25 cellular contexts compared by ENCODE assay signal in the genomic region with DNA sequence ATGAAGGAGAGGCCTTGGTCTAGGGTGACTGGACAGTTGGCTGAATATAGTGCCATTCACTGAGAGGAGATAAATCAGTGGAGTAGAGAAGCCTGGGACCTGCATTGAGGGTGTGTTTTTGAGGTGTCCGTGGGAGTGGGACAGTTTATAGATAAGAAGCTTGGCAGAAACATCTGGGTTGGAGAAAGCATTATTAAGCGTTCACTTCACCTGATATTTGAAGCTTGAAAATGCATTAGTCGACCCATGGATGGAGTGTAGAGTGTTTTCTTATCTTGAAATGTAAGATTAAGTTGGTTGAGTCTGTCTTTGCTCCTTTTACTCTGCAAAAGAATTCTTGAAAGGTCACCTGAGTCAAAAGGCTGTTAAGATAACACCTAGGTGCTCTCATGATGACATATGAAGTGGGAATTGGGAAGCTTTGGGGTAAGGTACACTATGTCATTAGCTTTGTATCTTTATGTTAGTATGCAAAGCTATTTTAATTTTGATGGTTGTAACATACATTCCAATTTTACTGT.
"Had no signal": no experiment of that assay in that cellular context is flagged by ENCODE, and none has a peak within 500 bp of the region (broad histone marks: within the 10 kb centered on the region; RNA-seq: fewer than 3 reads in every experiment).

No MANE protein-coding gene starts in this region.

- H3K27ac ChIP-seq: coronary artery, esophagus squamous epithelium, pancreas, thoracic aorta, vagina had no signal

- H3K36me3 ChIP-seq: esophagus squamous epithelium, heart right ventricle, pancreas, thoracic aorta, transverse colon, vagina had no signal

- H3K9me3 ChIP-seq: esophagus squamous epithelium, heart right ventricle, pancreas, thoracic aorta, transverse colon, vagina had no signal

- FAIRE-seq: endometrium, pancreas had no signal

- DNase-seq: dermis blood vessel endothelial cell; effector memory CD4-positive, alpha-beta T cell; erythroblast; esophagus squamous epithelium; foreskin melanocyte; glutamatergic neuron; heart right ventricle; hypothalamus; immature natural killer cell; islet precursor cell; kidney glomerular epithelial cell; mesenchymal stem cell; midbrain; naive thymus-derived CD4-positive, alpha-beta T cell; occipital lobe; pancreas; stimulated activated CD4-positive, alpha-beta T cell treated with anti-CD3 and anti-CD28 coated beads, Interleukin-2, amount 100 ng/mL, for 48 hours; stimulated activated naive B cell treated with anti-CD40 and anti-IgM and Interleukin-4, amounts not matched to agents 10 μg/mL and 1 μg/mL and 100 μg/mL, for 72 hours; transverse colon had no signal

- H3K4me3 Mint-ChIP-seq: immature natural killer cell; naive thymus-derived CD4-positive, alpha-beta T cell; stimulated activated naive B cell treated with anti-CD40 and anti-IgM and Interleukin-4, amounts not matched to agents 10 μg/mL and 1 μg/mL and 100 μg/mL, for 72 hours; stimulated activated naive CD8-positive, alpha-beta T cell treated with anti-CD3 and anti-CD28 coated beads, Interleukin-15, Interleukin-2, amounts not matched to agents 100 ng/mL and 50 ng/mL, for 24 hours had no signal

- H3K36me3 Mint-ChIP-seq: immature natural killer cell; naive thymus-derived CD4-positive, alpha-beta T cell; stimulated activated naive B cell treated with anti-CD40 and anti-IgM and Interleukin-4, amounts not matched to agents 10 μg/mL and 1 μg/mL and 100 μg/mL, for 72 hours had no signal

- H3K27ac Mint-ChIP-seq: immature natural killer cell; naive thymus-derived CD4-positive, alpha-beta T cell; stimulated activated naive B cell treated with anti-CD40 and anti-IgM and Interleukin-4, amounts not matched to agents 10 μg/mL and 1 μg/mL and 100 μg/mL, for 72 hours; stimulated activated naive CD8-positive, alpha-beta T cell treated with anti-CD3 and anti-CD28 coated beads, Interleukin-15, Interleukin-2, amounts not matched to agents 100 ng/mL and 50 ng/mL, for 24 hours had no signal

- H3K27me3 ChIP-seq: esophagus squamous epithelium, heart right ventricle, pancreas, transverse colon, vagina had no signal

- H3K4me3 ChIP-seq: coronary artery, esophagus squamous epithelium, heart right ventricle, pancreas, thoracic aorta, transverse colon, vagina had no signal

- H3K4me1 Mint-ChIP-seq: naive thymus-derived CD4-positive, alpha-beta T cell; stimulated activated naive B cell treated with anti-CD40 and anti-IgM and Interleukin-4, amounts not matched to agents 10 μg/mL and 1 μg/mL and 100 μg/mL, for 72 hours had no signal

- H3K9me3 Mint-ChIP-seq: stimulated activated naive B cell treated with anti-CD40 and anti-IgM and Interleukin-4, amounts not matched to agents 10 μg/mL and 1 μg/mL and 100 μg/mL, for 72 hours; stimulated activated naive CD8-positive, alpha-beta T cell treated with anti-CD3 and anti-CD28 coated beads, Interleukin-15, Interleukin-2, amounts not matched to agents 100 ng/mL and 50 ng/mL, for 24 hours had no signal

- H3K27me3 Mint-ChIP-seq: naive thymus-derived CD4-positive, alpha-beta T cell; stimulated activated naive CD8-positive, alpha-beta T cell treated with anti-CD3 and anti-CD28 coated beads, Interleukin-15, Interleukin-2, amounts not matched to agents 100 ng/mL and 50 ng/mL, for 24 hours had no signal

- ATAC-seq: naive thymus-derived CD4-positive, alpha-beta T cell; pancreas; sciatic nerve; stimulated activated naive B cell treated with anti-CD40 and anti-IgM and Interleukin-4, amounts not matched to agents 10 μg/mL and 1 μg/mL and 100 μg/mL, for 72 hours had no signal
